In the genomic region with DNA sequence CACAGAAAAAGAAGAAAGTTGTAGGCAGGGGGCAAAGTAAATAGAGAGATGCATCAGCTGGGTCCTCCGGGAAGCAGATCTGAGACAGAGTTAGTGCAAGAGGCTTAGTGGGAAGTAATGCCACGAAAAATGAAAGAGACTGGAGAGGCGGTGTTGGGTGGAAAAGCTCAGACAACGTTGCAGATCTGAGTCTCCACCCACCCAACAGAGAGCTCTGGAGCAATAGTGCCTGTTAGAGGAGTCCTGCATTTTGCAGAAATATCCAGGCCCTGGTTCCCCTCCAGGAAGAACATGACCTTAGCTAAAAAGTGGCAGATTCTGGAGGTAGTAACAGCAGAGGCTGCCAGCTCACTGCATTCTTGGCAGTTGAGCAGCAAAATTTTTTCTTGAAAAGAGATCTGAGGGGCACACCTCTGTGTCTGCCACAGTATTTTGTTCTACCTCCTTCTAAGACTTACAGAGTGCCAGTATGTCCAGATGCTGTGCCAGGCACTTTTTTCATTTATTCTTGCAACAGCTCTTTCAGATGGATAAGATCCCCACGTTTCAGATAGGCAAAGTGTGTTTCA, we compare ENCODE assay signal across 14 cellular contexts. TPM values are rescaled to one million over a fixed set of nuclear protein-coding genes. Genes with fewer than 3 reads are reported as not detected.
DNase-seq lines count a peak whose midpoint lies in the region; ATAC-seq and TF ChIP-seq lines count a peak whose summit lies in the region.
"Had no signal": no experiment of that assay in that cellular context is flagged by ENCODE, and none has a peak within 500 bp of the region (broad histone marks: within the 10 kb centered on the region; RNA-seq: fewer than 3 reads in every experiment).

No MANE protein-coding gene starts in this region.

- H3K4me3 ChIP-seq in fibroblast of the aortic adventitia (ENCODE audit: low read depth, low read length) = no peak overlapping the region
- no peak overlapping the region for H3K4me3 ChIP-seq in HAP-1

- TF ChIP-seq CTCF in fibroblast of the aortic adventitia (IDR thresholded peaks at IDR 0.05; ENCODE audit: insufficient read depth, low read length) = no peak

- H3K9me3 Mint-ChIP-seq in stimulated activated naive B cell treated with anti-CD40 and anti-IgM and Interleukin-4, amounts not matched to agents 10 μg/mL and 1 μg/mL and 100 μg/mL, for 72 hours = no peaks in the 10 kb centered on the region
- H3K9me3 Mint-ChIP-seq: CD8-positive, alpha-beta memory T cell; IgD-negative memory B cell had no signal

- intact Hi-C loops in posterior cingulate gyrus (cut with DNase I) = loop anchor here (5.0 kb wide), 3 partner anchors 58 to 378 kb away; a partner anchor contains a TSS

- H3K27ac Mint-ChIP-seq in T-helper 17 cell = peak overlapping the region; percentile 47
- peak overlapping the region; percentile 65 for H3K27ac Mint-ChIP-seq in stimulated activated naive B cell treated with anti-CD40 and anti-IgM and Interleukin-4, amounts not matched to agents 10 μg/mL and 1 μg/mL and 100 μg/mL, for 72 hours

- in situ Hi-C loops in HAP-1 (cut with MboI; ENCODE audit: low sequenced_read_pairs) = loop anchor here (5.0 to 10.0 kb wide), 2 partner anchors 58 to 205 kb away; a partner anchor contains a TSS

- no peak for ATAC-seq in T-helper 17 cell
- ATAC-seq in stimulated activated naive B cell treated with anti-CD40 and anti-IgM and Interleukin-4, amounts not matched to agents 10 μg/mL and 1 μg/mL and 100 μg/mL, for 72 hours (replicated peaks) = no peak

- H3K27me3 ChIP-seq in HAP-1 (ENCODE audit: low read depth) = no peaks in the 10 kb centered on the region

- H3K9me3 ChIP-seq in T-helper 17 cell (ENCODE audit: control insufficient read depth, low read length, poor library complexity, severe bottlenecking) (no peaks in the 10 kb centered on the region), HAP-1 (no peaks in the 10 kb centered on the region)

- H3K27me3 Mint-ChIP-seq in T-helper 17 cell = no peaks in the 10 kb centered on the region
- H3K27me3 Mint-ChIP-seq in stimulated activated naive B cell treated with anti-CD40 and anti-IgM and Interleukin-4, amounts not matched to agents 10 μg/mL and 1 μg/mL and 100 μg/mL, for 72 hours = no peaks in the 10 kb centered on the region

- H3K4me3 Mint-ChIP-seq in T-helper 17 cell = no peak overlapping the region
- H3K4me3 Mint-ChIP-seq in stimulated activated naive B cell treated with anti-CD40 and anti-IgM and Interleukin-4, amounts not matched to agents 10 μg/mL and 1 μg/mL and 100 μg/mL, for 72 hours = peak overlapping the region in 1 of 2 donors; percentile 15

- H3K36me3 Mint-ChIP-seq in T-helper 17 cell (ENCODE audit: low read depth) = peaks cover 2% of the 10 kb centered on the region
- no peaks in the 10 kb centered on the region for H3K36me3 Mint-ChIP-seq in stimulated activated naive B cell treated with anti-CD40 and anti-IgM and Interleukin-4, amounts not matched to agents 10 μg/mL and 1 μg/mL and 100 μg/mL, for 72 hours
- H3K36me3 Mint-ChIP-seq: IgD-negative memory B cell had no signal

- H3K4me1 Mint-ChIP-seq in T-helper 17 cell = peaks cover 28% of the 10 kb centered on the region
- H3K4me1 Mint-ChIP-seq in stimulated activated naive B cell treated with anti-CD40 and anti-IgM and Interleukin-4, amounts not matched to agents 10 μg/mL and 1 μg/mL and 100 μg/mL, for 72 hours = peaks cover 25 to 49% of the 10 kb centered on the region in 2 donors

- H3K4me1 ChIP-seq in HAP-1 = peaks cover 25% of the 10 kb centered on the region

- peak; percentile 18 for DNase-seq in EL
- no peak for DNase-seq in T-helper 17 cell
- DNase-seq in fibroblast of the aortic adventitia (ENCODE audit: low read depth) = peak; percentile 67
- no peak for DNase-seq in stimulated activated naive B cell treated with anti-CD40 and anti-IgM and Interleukin-4, amounts not matched to agents 10 μg/mL and 1 μg/mL and 100 μg/mL, for 72 hours
- no peak for DNase-seq in NCI-H526 (lab: John Stamatoyannopoulos, UW)
- no peak for DNase-seq in HAP-1 (ENCODE audit: low spot score in 2 of 2)
- DNase-seq in posterior cingulate gyrus = no peak
- no peak for DNase-seq in 8988T
- DNase-seq: activated T-cell treated with anti-CD3 and anti-CD28 coated beads, Interleukin-2, amount 50 U/mL, for 48 hours; CD8-positive, alpha-beta memory T cell; effector memory CD4-positive, alpha-beta T cell; GF-D8; islet precursor cell had no signal

- H3K36me3 ChIP-seq in HAP-1 (replicated peaks) = no peaks in the 10 kb centered on the region

RNA-seq across cellular contexts. Expression of a gene that starts 27.7 kb away (rescaled TPM):
- total RNA-seq in T-helper 17 cell = 100 to 1,000 TPM; 117 to 139 TPM
- 0.16 and 2.4 TPM in 2 replicates for total RNA-seq in fibroblast of the aortic adventitia (ENCODE audit: low replicate concordance)

RNA-seq across cellular contexts. Expression of a gene that starts 57.4 kb away (rescaled TPM):
- 10 to 100 TPM; 76.6 to 77.9 TPM for total RNA-seq in T-helper 17 cell
- total RNA-seq in fibroblast of the aortic adventitia (ENCODE audit: low replicate concordance) = 68.7 and 75.3 TPM in 2 replicates

Comparison
In these comparisons a context has a peak if more than half of its experiments do, and no peak if none do; other contexts are left out.
1. DNase-seq: peak in EL (single experiment) and fibroblast of the aortic adventitia (single experiment); none in T-helper 17 cell (0 of 3), stimulated activated naive B cell treated with anti-CD40 and anti-IgM and Interleukin-4, amounts not matched to agents 10 μg/mL and 1 μg/mL and 100 μg/mL, for 72 hours (single experiment), NCI-H526 (0 of 2), HAP-1 (0 of 2), posterior cingulate gyrus (0 of 10) and 8988T (single experiment).
2. RNA of a gene that starts 27.7 kb away (total RNA-seq): 117 to 139 TPM in T-helper 17 cell; 0.16 to 2.4 TPM in fibroblast of the aortic adventitia; every median in the first group is over 10 times any median in the second.